Comparison of ENCODE assay signal across 1 cellular context in genomic region chr10:80448204-80448603, GRCh38.
TF ChIP-seq lines count a peak whose summit lies in the region.

No MANE protein-coding gene starts in this region.

TF ChIP-seq in HEK293T, 16 proteins besides CTCF, POLR2A, EP300 and RAD21 (continued from another document):
- no peak for TF ChIP-seq BHLHE40 (IDR thresholded peaks at IDR 0.05; ENCODE audit: borderline replicate concordance)
